2 cellular contexts compared by ENCODE assay signal in the genomic region with DNA sequence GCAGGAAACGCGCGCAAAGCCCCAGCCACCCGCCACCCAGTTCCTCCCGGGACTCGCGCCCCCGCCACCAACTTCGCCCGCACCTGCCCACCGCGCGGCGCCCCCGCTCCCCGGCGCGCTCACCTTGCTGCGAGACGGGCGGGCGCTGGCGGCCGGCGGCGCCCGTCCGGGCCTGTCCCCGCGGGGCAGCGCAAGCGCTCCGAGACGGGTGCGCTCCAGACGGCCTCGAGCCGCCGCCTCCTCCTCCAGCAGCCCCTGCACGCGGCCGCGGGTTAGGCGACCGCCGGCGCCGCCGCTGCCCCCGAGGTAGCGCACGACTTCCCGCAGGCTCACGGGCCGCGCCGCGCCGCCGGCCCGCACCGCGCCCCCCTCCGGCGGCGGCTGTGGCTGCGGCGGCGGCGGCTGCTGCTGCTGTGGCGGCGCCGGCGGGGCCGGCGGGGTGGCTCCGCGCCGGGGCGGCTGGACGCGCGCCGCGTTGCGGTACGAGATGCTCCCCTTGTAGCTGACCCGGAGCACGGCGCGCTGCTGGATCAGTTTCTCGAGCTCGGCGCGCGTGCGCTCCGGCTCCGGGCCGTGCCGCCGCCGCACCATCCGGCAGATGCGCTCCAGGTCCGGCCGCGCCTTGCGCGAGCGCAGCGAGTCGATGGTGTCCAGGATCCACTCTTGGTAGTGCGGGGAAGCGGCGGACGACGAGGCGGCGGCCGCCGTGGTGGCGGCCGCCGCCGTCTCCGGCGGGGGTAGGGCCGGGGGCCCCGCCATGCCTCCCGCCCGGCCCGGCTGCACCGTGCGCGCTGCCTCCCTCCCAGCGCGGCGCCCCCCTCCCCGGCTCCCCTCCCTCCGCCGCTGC.
A peak's percentile ranks its signal among the peaks of the same experiment; 100 is the strongest.
TF ChIP-seq lines count a peak whose summit lies in the region.

No MANE protein-coding gene starts in this region.

TF ChIP-seq in A549, 52 proteins besides CTCF, POLR2A, EP300 and RAD21:
- TF ChIP-seq CHD2 (IDR thresholded peaks at IDR 0.05; ENCODE audit: low read length, partially characterized antibody), result no peak
- no peak for TF ChIP-seq SREBF2 (IDR thresholded peaks at IDR 0.05)
- no peak for TF ChIP-seq BHLHE40 (IDR thresholded peaks at IDR 0.05; ENCODE audit: low read depth, low read length)
- TF ChIP-seq HEYL (CRISPR knock-in tag; IDR thresholded peaks at IDR 0.05), result no peak
- TF ChIP-seq EHF (CRISPR knock-in tag; IDR thresholded peaks at IDR 0.05), result no peak
- no peak for TF ChIP-seq RCOR1 (IDR thresholded peaks at IDR 0.05; ENCODE audit: low read depth, low read length)
- no peak for TF ChIP-seq ESRRA (IDR thresholded peaks at IDR 0.05; ENCODE audit: borderline replicate concordance, low read length)
- TF ChIP-seq, protein P1, sequence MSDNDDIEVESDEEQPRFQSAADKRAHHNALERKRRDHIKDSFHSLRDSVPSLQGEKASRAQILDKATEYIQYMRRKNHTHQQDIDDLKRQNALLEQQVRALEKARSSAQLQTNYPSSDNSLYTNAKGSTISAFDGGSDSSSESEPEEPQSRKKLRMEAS (IDR thresholded peaks at IDR 0.05), result no peak

TF ChIP-seq in H1, 55 proteins besides CTCF, POLR2A, EP300 and RAD21:
- no peak for TF ChIP-seq SUZ12 (IDR thresholded peaks at IDR 0.05; ENCODE audit: low read length)
- TF ChIP-seq, protein P1 (IDR thresholded peaks at IDR 0.05), result peak; percentile 59; the same call in 1 of the 2 replicates
- TF ChIP-seq KDM4A (IDR thresholded peaks at IDR 0.05; ENCODE audit: low read depth, low read length, severe bottlenecking), result peak; percentile 83
